In the genomic region with DNA sequence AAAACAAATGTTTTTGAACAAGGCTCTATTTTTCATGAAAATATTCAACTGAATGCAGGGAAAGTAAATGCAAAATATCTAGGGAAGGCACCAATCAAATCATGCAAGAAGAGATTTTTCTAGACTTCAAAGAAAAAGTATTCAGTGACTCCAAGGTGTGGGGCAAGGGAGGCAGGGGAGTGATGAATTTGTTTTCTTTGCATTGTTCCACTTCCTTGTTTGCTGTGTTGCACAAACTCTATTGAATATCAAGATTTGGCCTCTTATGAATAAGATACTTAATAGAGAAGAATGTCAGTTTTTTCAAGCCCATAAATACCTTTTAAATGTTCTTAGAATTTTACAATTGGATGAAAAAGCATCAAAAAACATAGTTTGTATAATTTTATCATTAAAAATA, we compare ENCODE assay signal across 1 cellular context.
TF ChIP-seq lines count a peak whose summit lies in the region.

No MANE protein-coding gene starts in this region.

TF ChIP-seq in HCT116, 20 proteins besides CTCF, POLR2A, EP300 and RAD21 (continued from another document):
- TF ChIP-seq REST (IDR thresholded peaks at IDR 0.05; ENCODE audit: low read depth) (no peak), TCF7L2 (IDR thresholded peaks at IDR 0.05; ENCODE audit: borderline replicate concordance, extremely low read depth, insufficient read depth, insufficient read length) (peak; percentile 3), SRF (IDR thresholded peaks at IDR 0.05; ENCODE audit: low read depth) (no peak)
